In the genomic region with DNA sequence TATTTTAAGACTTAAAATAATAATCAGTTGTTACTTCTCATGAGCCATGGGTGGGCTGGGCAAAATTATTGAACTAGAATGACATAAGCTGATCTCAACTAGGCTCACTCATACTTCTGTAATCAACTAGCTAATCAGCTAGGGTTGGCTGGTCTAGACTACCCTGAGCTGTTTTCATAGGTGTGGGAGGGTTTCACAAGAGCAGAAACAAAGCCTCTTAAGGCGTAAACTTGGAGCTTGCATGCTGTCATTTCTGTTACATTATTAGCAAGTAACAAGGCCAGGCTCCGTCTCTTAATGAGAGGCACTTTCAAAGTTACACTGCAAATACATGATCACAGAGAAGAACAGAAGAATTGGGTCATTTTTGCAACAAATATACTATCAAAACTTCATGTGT, we compare ENCODE assay signal across 19 cellular contexts. TPM values are rescaled to one million over a fixed set of nuclear protein-coding genes. Genes with fewer than 3 reads are reported as not detected.
DNase-seq lines count a peak whose midpoint lies in the region; ATAC-seq and TF ChIP-seq lines count a peak whose summit lies in the region.
"Had no signal": no experiment of that assay in that cellular context is flagged by ENCODE, and none has a peak within 500 bp of the region (broad histone marks: within the 10 kb centered on the region; RNA-seq: fewer than 3 reads in every experiment).

No MANE protein-coding gene starts in this region.

- peak; percentile 64 for ATAC-seq in GM18858 (IDR thresholded peaks at IDR 0.05; ENCODE audit: unreplicated experiment)
- ATAC-seq in HG02610 (IDR thresholded peaks at IDR 0.05; ENCODE audit: unreplicated experiment), result peak; percentile 70
- ATAC-seq in HG03432 (IDR thresholded peaks at IDR 0.05; ENCODE audit: unreplicated experiment), result peak; percentile 56
- ATAC-seq in HG02759 (IDR thresholded peaks at IDR 0.05; ENCODE audit: unreplicated experiment), result no peak

- peak overlapping the region; percentile 47 for H3K27ac Mint-ChIP-seq in mesothelial cell of epicardium
- H3K27ac Mint-ChIP-seq: CD4-positive, CD25-positive, alpha-beta regulatory T cell had no signal

- H3K36me3 Mint-ChIP-seq in mesothelial cell of epicardium, result peaks cover 1% of the 10 kb centered on the region
- H3K36me3 Mint-ChIP-seq: CD4-positive, CD25-positive, alpha-beta regulatory T cell had no signal

- DNase-seq in mesothelial cell of epicardium (ENCODE audit: low spot score in 2 of 2, unreplicated experiment in 2 of 2) (no peak), cerebellar nuclear complex (lab: John Stamatoyannopoulos, UW) (no peak), NCI-H146 treated with DMSO at 0.1 percent for 48 hours (lab: John Stamatoyannopoulos, UW; ENCODE audit: unreplicated experiment) (no peak), NCI-H748 treated with DMSO at 0.1 percent for 48 hours (lab: John Stamatoyannopoulos, UW) (no peak)
- DNase-seq: ACHN; Calu3; CD4-positive, CD25-positive, alpha-beta regulatory T cell; DMS79; GOT3; KG1; NCI-H1105 treated with DMSO at 0.1 percent for 48 hours; NCI-H1930; NCI-H510A treated with DMSO at 0.1 percent for 48 hours; RPMI8226 had no signal

- H3K9me3 Mint-ChIP-seq in mesothelial cell of epicardium, result no peaks in the 10 kb centered on the region

- H3K4me3 Mint-ChIP-seq in mesothelial cell of epicardium, result no peak overlapping the region
- H3K4me3 Mint-ChIP-seq: CD4-positive, CD25-positive, alpha-beta regulatory T cell had no signal

- H3K4me1 Mint-ChIP-seq in mesothelial cell of epicardium, result peaks cover 15% of the 10 kb centered on the region
- H3K4me1 Mint-ChIP-seq: CD4-positive, CD25-positive, alpha-beta regulatory T cell had no signal

- no peaks in the 10 kb centered on the region for H3K27me3 Mint-ChIP-seq in mesothelial cell of epicardium (ENCODE audit: low read depth)
- H3K27me3 Mint-ChIP-seq: CD4-positive, CD25-positive, alpha-beta regulatory T cell had no signal

- TF ChIP-seq CTCF in mesothelial cell of epicardium (IDR thresholded peaks at IDR 0.05; ENCODE audit: unreplicated experiment), result no peak

RNA-seq across cellular contexts. Expression of a gene that starts 57.2 kb away (rescaled TPM):
- 7.9 to 9.9 TPM (median 9.7 TPM) in 3 replicates for total RNA-seq in mesothelial cell of epicardium
- total RNA-seq: CD4-positive, CD25-positive, alpha-beta regulatory T cell; OCI-LY7 had no signal
